12 cellular contexts compared by ENCODE assay signal in the genomic region with DNA sequence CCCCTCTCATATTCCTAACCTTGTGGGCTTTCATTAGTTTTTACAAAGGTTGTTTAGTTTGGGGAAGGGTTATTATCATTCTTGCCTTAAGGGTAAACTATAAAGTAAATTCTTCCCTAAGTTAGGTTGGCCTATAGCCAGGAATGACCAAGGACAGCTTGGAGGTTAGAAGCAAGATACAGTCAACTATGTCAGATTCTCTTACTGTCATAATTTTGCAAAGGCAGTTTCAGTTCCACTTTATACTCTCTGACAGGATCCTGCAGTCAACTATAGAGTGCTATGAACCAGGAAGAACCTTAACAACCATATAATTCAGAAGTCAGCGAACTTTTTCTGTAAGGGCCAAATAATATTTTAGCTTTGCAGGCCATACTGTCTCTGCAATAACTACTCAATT.
DNase-seq lines count a peak whose midpoint lies in the region; ATAC-seq and TF ChIP-seq lines count a peak whose summit lies in the region.
"Had no signal": no experiment of that assay in that cellular context is flagged by ENCODE, and none has a peak within 500 bp of the region (broad histone marks: within the 10 kb centered on the region; RNA-seq: fewer than 3 reads in every experiment).

No MANE protein-coding gene starts in this region.

- H3K9me3 ChIP-seq in CD4-positive, alpha-beta T cell (ENCODE audit: control insufficient read depth, low read length): no peaks in the 10 kb centered on the region

- H3K27ac Mint-ChIP-seq in CD4-positive, alpha-beta T cell: no peak overlapping the region
- H3K27ac Mint-ChIP-seq: effector memory CD8-positive, alpha-beta T cell; T-helper 2 cell treated with Interferon-gamma antibody and Interleukin-4, amounts not matched to agents 5 μg/mL and 100 μg/mL, for 36 hours had no signal

- intact Hi-C loops in lower leg skin (cut with DNase I; ENCODE audit: low total_unique reads): no loop called here
- intact Hi-C loops in CD4-positive, alpha-beta T cell (cut with DNase I, micrococcal nuclease): no loop called here

- CTCF ChIA-PET in CD4-positive, alpha-beta T cell (lab: Charles Lee): no interaction called here

- peaks cover 12% of the 10 kb centered on the region for H3K27me3 Mint-ChIP-seq in CD4-positive, alpha-beta T cell

- ATAC-seq in GM18520 (IDR thresholded peaks at IDR 0.05; ENCODE audit: unreplicated experiment): peak; percentile 100
- peak; percentile 100 for ATAC-seq in GM21529 (IDR thresholded peaks at IDR 0.05; ENCODE audit: unreplicated experiment)
- ATAC-seq in HG03196 (IDR thresholded peaks at IDR 0.05; ENCODE audit: unreplicated experiment): peak; percentile 99
- ATAC-seq in CD4-positive, alpha-beta T cell (ENCODE audit: poor library complexity): no peak
- ATAC-seq: effector memory CD8-positive, alpha-beta T cell; HCT116 had no signal

- no peak overlapping the region for H3K27ac ChIP-seq in CD4-positive, alpha-beta T cell (ENCODE audit: low read depth, low read length)

- no peaks in the 10 kb centered on the region for H3K9me3 Mint-ChIP-seq in CD4-positive, alpha-beta T cell
- H3K9me3 Mint-ChIP-seq: effector memory CD8-positive, alpha-beta T cell; T-helper 2 cell treated with Interferon-gamma antibody and Interleukin-4, amounts not matched to agents 5 μg/mL and 100 μg/mL, for 36 hours had no signal

- H3K27me3 ChIP-seq in CD4-positive, alpha-beta T cell (ENCODE audit: control insufficient read depth, insufficient read depth, low read length): no peaks in the 10 kb centered on the region

- DNase-seq in germinal center (ENCODE audit: low spot score): peak; percentile 9
- no peak for DNase-seq in NCI-H748 (lab: John Stamatoyannopoulos, UW; ENCODE audit: unreplicated experiment)
- no peak for DNase-seq in central memory CD4-positive, alpha-beta T cell
- DNase-seq in lower leg skin (ENCODE audit: low spot score in 2 of 2): no peak
- DNase-seq in CD4-positive, alpha-beta T cell: no peak
- DNase-seq: activated naive CD4-positive, alpha-beta T cell; effector memory CD8-positive, alpha-beta T cell had no signal

- no peak for TF ChIP-seq POLR2A in lower leg skin (IDR thresholded peaks at IDR 0.05)

- H3K4me1 Mint-ChIP-seq in CD4-positive, alpha-beta T cell (ENCODE audit: low read depth): no peaks in the 10 kb centered on the region

- H3K36me3 Mint-ChIP-seq in CD4-positive, alpha-beta T cell (ENCODE audit: low read depth): no peaks in the 10 kb centered on the region

- H3K4me3 ChIP-seq in lower leg skin (ENCODE audit: low read depth, poor library complexity, severe bottlenecking): no peak overlapping the region

- POLR2A ChIA-PET in CD4-positive, alpha-beta T cell (lab: Charles Lee): no interaction called here

- TF ChIP-seq CTCF in lower leg skin (IDR thresholded peaks at IDR 0.05): no peak
- TF ChIP-seq CTCF in CD4-positive, alpha-beta T cell (IDR thresholded peaks at IDR 0.05): no peak

- no peak overlapping the region for H3K4me3 Mint-ChIP-seq in CD4-positive, alpha-beta T cell
- H3K4me3 Mint-ChIP-seq: effector memory CD8-positive, alpha-beta T cell; T-helper 2 cell treated with Interferon-gamma antibody and Interleukin-4, amounts not matched to agents 5 μg/mL and 100 μg/mL, for 36 hours had no signal

- WGBS in lower leg skin, 2 donors: 85 to 88% methylated on average over 1 of the region's 1 CpG
